ENCODE assay signal across 1 cellular context in the genomic region with DNA sequence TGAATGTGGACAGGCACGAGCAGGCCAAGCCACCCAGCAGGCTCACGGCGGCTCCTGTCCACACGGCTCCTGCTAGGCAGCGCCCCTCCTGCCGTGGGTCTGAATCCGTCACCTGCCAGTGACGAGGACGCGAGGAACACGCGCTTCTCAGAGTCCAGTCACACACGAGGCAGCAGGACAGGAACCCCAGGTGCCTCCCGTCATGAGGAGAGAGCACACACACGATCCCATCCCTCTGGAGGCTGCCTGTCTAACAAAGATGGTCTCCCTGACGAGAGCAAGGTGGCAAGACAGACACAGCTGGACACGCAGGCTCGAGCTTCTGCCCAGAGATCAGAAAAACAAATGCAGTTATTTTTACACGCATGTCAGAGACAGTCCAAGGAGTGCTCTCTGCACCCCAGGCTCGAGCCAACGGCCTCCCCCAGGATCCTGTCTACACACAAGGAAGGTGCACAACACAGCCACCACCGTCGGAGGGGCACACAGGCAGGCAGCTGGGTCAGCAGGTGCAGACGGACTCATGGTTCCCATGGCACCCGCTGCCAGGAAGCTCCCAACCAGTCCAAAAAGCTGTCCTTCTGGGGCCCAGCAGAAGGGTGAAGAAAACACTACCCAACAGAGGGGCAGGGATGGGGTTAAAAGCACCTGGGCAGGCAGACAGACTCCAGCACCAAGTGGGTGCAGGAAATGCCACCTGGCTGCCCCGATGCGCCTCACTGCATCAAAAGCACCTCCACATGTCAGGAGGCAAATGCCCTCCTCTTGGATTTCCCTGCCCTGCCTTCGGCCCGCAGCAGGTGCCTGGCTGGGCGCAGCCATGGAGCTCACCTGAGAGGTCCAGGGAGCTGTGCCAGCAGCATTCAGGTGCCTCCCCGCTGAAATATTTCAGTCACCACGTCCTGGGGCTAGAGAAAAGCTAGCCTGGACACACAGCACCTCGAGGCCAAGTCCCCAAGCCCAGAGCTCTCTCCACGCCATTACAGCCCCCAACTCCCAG.
TF ChIP-seq lines count a peak whose summit lies in the region.

No MANE protein-coding gene starts in this region.

TF ChIP-seq in H1, 55 proteins besides CTCF, POLR2A, EP300 and RAD21:
- TF ChIP-seq YY1 (IDR thresholded peaks at IDR 0.05; ENCODE audit: low read depth, low read length) (peak; percentile 82), NRF1 (IDR thresholded peaks at IDR 0.05; ENCODE audit: low read depth, low read length) (no peak)
